Comparison of ENCODE assay signal across 11 cellular contexts in the genomic region with DNA sequence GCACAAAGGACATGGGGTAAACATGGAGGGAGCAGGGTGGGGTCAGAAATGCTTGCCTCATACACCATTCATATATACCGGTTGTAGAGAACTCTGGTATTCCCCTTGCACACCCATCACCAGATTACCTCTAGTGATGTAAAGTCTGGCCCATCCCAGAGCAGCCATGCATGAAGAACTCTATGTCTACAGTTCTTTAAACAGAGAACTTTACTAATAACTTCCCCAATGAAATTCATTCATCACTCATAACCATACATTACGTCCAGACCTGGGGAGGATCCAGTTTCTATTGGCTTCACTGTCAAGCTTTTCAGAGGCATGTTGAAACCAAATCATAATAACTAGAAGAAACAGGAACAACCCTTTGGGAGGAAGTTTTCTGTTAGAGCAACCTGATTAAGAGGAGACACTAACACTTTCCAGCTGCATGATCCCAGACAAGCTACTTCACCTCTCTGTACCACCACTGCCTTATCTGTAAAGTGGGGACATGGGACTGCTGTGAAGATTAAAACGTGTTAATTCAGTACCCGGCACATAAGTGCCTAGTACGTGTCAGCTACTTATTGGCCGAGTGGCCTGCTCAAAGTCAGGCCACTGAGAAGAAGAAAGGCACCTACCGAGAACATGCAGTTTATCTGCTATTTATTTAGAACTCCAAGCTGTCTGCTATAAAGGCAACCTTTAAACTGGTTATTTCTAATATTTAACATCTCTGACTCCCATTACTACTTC. TPM values are rescaled to one million over a fixed set of nuclear protein-coding genes. Genes with fewer than 3 reads are reported as not detected.
A peak's percentile ranks its signal among the peaks of the same experiment; 100 is the strongest.
DNase-seq lines count a peak whose midpoint lies in the region; ATAC-seq, FAIRE-seq and TF ChIP-seq lines count a peak whose summit lies in the region.
"Had no signal": no experiment of that assay in that cellular context is flagged by ENCODE, and none has a peak within 500 bp of the region (broad histone marks: within the 10 kb centered on the region; RNA-seq: fewer than 3 reads in every experiment).

No MANE protein-coding gene starts in this region.

- peaks cover 80% of the 10 kb centered on the region for H3K36me3 ChIP-seq in Karpas-422 (ENCODE audit: insufficient read depth, low read length)
- H3K36me3 ChIP-seq: pancreas had no signal

- no peak overlapping the region for H2AFZ ChIP-seq in Karpas-422 (ENCODE audit: low read length)

- peak; percentile 63 for ATAC-seq in stimulated activated naive CD8-positive, alpha-beta T cell treated with anti-CD3 and anti-CD28 coated beads, Interleukin-15, Interleukin-2, amounts not matched to agents 100 U/mL and 50 U/mL, for 24 hours
- ATAC-seq in stimulated activated naive CD8-positive, alpha-beta T cell treated with anti-CD3 and anti-CD28 coated beads, Interleukin-15, amount 100 ng/mL, for 72 hours: no peak
- ATAC-seq in HG02870 (IDR thresholded peaks at IDR 0.05; ENCODE audit: unreplicated experiment): peak; percentile 95
- ATAC-seq: pancreas, PC-3 had no signal

- H3K4me1 ChIP-seq in Karpas-422 (ENCODE audit: low read length): peaks cover 3% of the 10 kb centered on the region; the same call in 1 of the 2 replicates
- H3K4me1 ChIP-seq: pancreas had no signal

- H3K27ac ChIP-seq in Karpas-422 (ENCODE audit: low read length): 0 out of 2 replicates have a peak overlapping the region, but pooled peaks have one; percentile 21
- H3K27ac ChIP-seq: pancreas had no signal

- no peaks in the 10 kb centered on the region for H4K20me1 ChIP-seq in Karpas-422 (ENCODE audit: insufficient read depth, low read depth, low read length)

- H3K36me3 Mint-ChIP-seq in type B pancreatic cell: peaks cover 74% of the 10 kb centered on the region

- peaks cover 0 to 6% of the 10 kb centered on the region in 2 donors for H3K9me3 Mint-ChIP-seq in stimulated activated naive CD8-positive, alpha-beta T cell treated with anti-CD3 and anti-CD28 coated beads, Interleukin-15, amount 100 ng/mL, for 72 hours
- no peaks in the 10 kb centered on the region for H3K9me3 Mint-ChIP-seq in type B pancreatic cell

- peaks cover 5% of the 10 kb centered on the region for H3K27me3 Mint-ChIP-seq in stimulated activated naive CD8-positive, alpha-beta T cell treated with anti-CD3 and anti-CD28 coated beads, Interleukin-15, amount 100 ng/mL, for 72 hours
- no peaks in the 10 kb centered on the region for H3K27me3 Mint-ChIP-seq in type B pancreatic cell

- no peak for DNase-seq in stimulated activated naive CD8-positive, alpha-beta T cell treated with anti-CD3 and anti-CD28 coated beads, Interleukin-15, Interleukin-2, amounts not matched to agents 100 U/mL and 50 U/mL, for 24 hours
- DNase-seq in stimulated activated naive CD8-positive, alpha-beta T cell treated with anti-CD3 and anti-CD28 coated beads, Interleukin-15, amount 100 ng/mL, for 72 hours: no peak
- no peak for DNase-seq in Karpas-422
- no peak for DNase-seq in type B pancreatic cell (ENCODE audit: extremely low spot score, unreplicated experiment)
- no peak for DNase-seq in NCI-H2171 (lab: John Stamatoyannopoulos, UW)
- no peak for DNase-seq in frontal cortex (ENCODE audit: low spot score in 2 of 2)
- no peak for DNase-seq in GM03348 (ENCODE audit: low spot score)
- DNase-seq: cerebellar nuclear complex, pancreas, PC-3 had no signal

- no peak overlapping the region for H3K4me3 Mint-ChIP-seq in stimulated activated naive CD8-positive, alpha-beta T cell treated with anti-CD3 and anti-CD28 coated beads, Interleukin-15, amount 100 ng/mL, for 72 hours
- H3K4me3 Mint-ChIP-seq in type B pancreatic cell: no peak overlapping the region

- TF ChIP-seq CTCF in type B pancreatic cell (conservative IDR thresholded peaks at IDR 0.05): no peak

- peaks cover 87% of the 10 kb centered on the region for H3K79me2 ChIP-seq in Karpas-422 (ENCODE audit: low read length)

- H3K27ac Mint-ChIP-seq in stimulated activated naive CD8-positive, alpha-beta T cell treated with anti-CD3 and anti-CD28 coated beads, Interleukin-15, amount 100 ng/mL, for 72 hours: no peak overlapping the region
- peak overlapping the region; percentile 59 for H3K27ac Mint-ChIP-seq in type B pancreatic cell

- H3K4me2 ChIP-seq in Karpas-422 (ENCODE audit: low read depth, low read length, poor library complexity, severe bottlenecking): no peak overlapping the region

- peaks cover 7% of the 10 kb centered on the region for H3K4me1 Mint-ChIP-seq in stimulated activated naive CD8-positive, alpha-beta T cell treated with anti-CD3 and anti-CD28 coated beads, Interleukin-15, amount 100 ng/mL, for 72 hours
- H3K4me1 Mint-ChIP-seq in type B pancreatic cell (ENCODE audit: unreplicated experiment): peaks cover 5% of the 10 kb centered on the region

- peaks cover 11% of the 10 kb centered on the region for H3K9me3 ChIP-seq in Karpas-422 (ENCODE audit: low read length)
- H3K9me3 ChIP-seq: pancreas had no signal

- H3K4me3 ChIP-seq in Karpas-422 (ENCODE audit: low read length): no peak overlapping the region
- H3K4me3 ChIP-seq: pancreas had no signal

- FAIRE-seq in frontal cortex (lab: Jason Lieb, UNC): no peak
- FAIRE-seq: pancreas had no signal

- H3K9ac ChIP-seq in Karpas-422 (ENCODE audit: low read length): no peak overlapping the region

- no peaks in the 10 kb centered on the region for H3K27me3 ChIP-seq in Karpas-422 (ENCODE audit: low read length)
- H3K27me3 ChIP-seq: pancreas had no signal

- no peaks in the 10 kb centered on the region for H3K9me2 ChIP-seq in Karpas-422 (replicated peaks; ENCODE audit: insufficient read depth, low read length)

RNA-seq across cellular contexts. Expression of a gene that starts 59.7 kb away (rescaled TPM):
- total RNA-seq in Karpas-422 (2014; rRNA removed; shearing (Covaris generic); ENCODE audit: low replicate concordance): 61.5 and 120 TPM in 2 replicates
- total RNA-seq in type B pancreatic cell (ENCODE audit: low replicate concordance) (99.3 and 107 TPM in 2 replicates), frontal cortex (81.5 TPM)
